Comparison of ENCODE assay signal across 16 cellular contexts in genomic region chr6:155120034-155120433, GRCh38.
A peak's percentile ranks its signal among the peaks of the same experiment; 100 is the strongest.
DNase-seq lines count a peak whose midpoint lies in the region; ATAC-seq and TF ChIP-seq lines count a peak whose summit lies in the region.
"Had no signal": no experiment of that assay in that cellular context is flagged by ENCODE, and none has a peak within 500 bp of the region (broad histone marks: within the 10 kb centered on the region; RNA-seq: fewer than 3 reads in every experiment).

No MANE protein-coding gene starts in this region.

- CTCF ChIA-PET in Caco-2 (lab: Charles Lee) = no interaction called here

- POLR2A ChIA-PET in Caco-2 (lab: Charles Lee) = interaction anchor here (0.6 kb wide), 2 partner anchors 16 to 87 kb away, joined by 3 read pairs; no protein-coding TSS in a partner anchor

- peak; percentile 57; the same call in 1 of the 2 replicates for TF ChIP-seq EP300 in Ishikawa (IDR thresholded peaks at IDR 0.05; ENCODE audit: borderline replicate concordance)

- H3K4me3 Mint-ChIP-seq in Caco-2 (ENCODE audit: unreplicated experiment) = no peak overlapping the region
- no peak overlapping the region for H3K4me3 Mint-ChIP-seq in immature natural killer cell
- H3K4me3 Mint-ChIP-seq: activated naive CD8-positive, alpha-beta T cell; activated T-cell treated with anti-CD3 and anti-CD28 coated beads, Interleukin-2, amount 50 U/mL, for 24 hours; CD8-positive, alpha-beta T cell; central memory CD8-positive, alpha-beta T cell had no signal

- H3K9me3 Mint-ChIP-seq in Caco-2 (ENCODE audit: unreplicated experiment) = no peaks in the 10 kb centered on the region
- H3K9me3 Mint-ChIP-seq in immature natural killer cell = peaks cover 0 to 1% (median 0%) of the 10 kb centered on the region in 6 donors
- H3K9me3 Mint-ChIP-seq in activated naive CD4-positive, alpha-beta T cell treated with anti-CD3 and anti-CD28 coated beads, Interleukin-2, amount 50 U/mL, for 72 hours = peaks cover 0 to 4% of the 10 kb centered on the region in 2 donors
- H3K9me3 Mint-ChIP-seq: activated T-cell treated with anti-CD3 and anti-CD28 coated beads, Interleukin-2, amount 50 U/mL, for 24 hours; CD8-positive, alpha-beta T cell; central memory CD8-positive, alpha-beta T cell had no signal

- no peaks in the 10 kb centered on the region for H3K9me3 ChIP-seq in Caco-2
- H3K9me3 ChIP-seq: neutrophil had no signal

- H3K27me3 Mint-ChIP-seq in Caco-2 (ENCODE audit: insufficient read depth, unreplicated experiment) (no peaks in the 10 kb centered on the region), immature natural killer cell (ENCODE audit: low read depth in 3 of 3) (peaks cover 0 to 3% (median 2%) of the 10 kb centered on the region in 3 donors)
- H3K27me3 Mint-ChIP-seq: activated naive CD8-positive, alpha-beta T cell; activated T-cell treated with anti-CD3 and anti-CD28 coated beads, Interleukin-2, amount 50 U/mL, for 24 hours; central memory CD8-positive, alpha-beta T cell had no signal

- TF ChIP-seq RAD21 in Ishikawa (IDR thresholded peaks at IDR 0.05; ENCODE audit: low read depth) = no peak

- intact Hi-C loops in Caco-2 (cut with micrococcal nuclease; ENCODE audit: unreplicated experiment) = loop anchor here (1.0 kb wide), 1 partner anchor 35 kb away; no protein-coding TSS in a partner anchor

- no peaks in the 10 kb centered on the region for H3K36me3 ChIP-seq in Caco-2 (ENCODE audit: control insufficient read depth, insufficient read depth, low read length)
- H3K36me3 ChIP-seq: neutrophil had no signal

- TF ChIP-seq CTCF in Caco-2 (IDR thresholded peaks at IDR 0.05; ENCODE audit: insufficient read depth in 1 of 2, low read depth in 1 of 2, low read length in 1 of 2, severe bottlenecking in 1 of 2, unreplicated experiment in 1 of 2) = no peak

- ATAC-seq in HG03139 (IDR thresholded peaks at IDR 0.05; ENCODE audit: unreplicated experiment) (no peak), GM19455 (IDR thresholded peaks at IDR 0.05; ENCODE audit: unreplicated experiment) (no peak)
- no peak for ATAC-seq in activated naive CD4-positive, alpha-beta T cell treated with anti-CD3 and anti-CD28 coated beads, Interleukin-2, amount 50 U/mL, for 72 hours
- ATAC-seq: CD8-positive, alpha-beta T cell; PC-3 had no signal

- H3K27ac Mint-ChIP-seq in Caco-2 (ENCODE audit: unreplicated experiment) (peak overlapping the region; percentile 63), immature natural killer cell (no peak overlapping the region)
- H3K27ac Mint-ChIP-seq in activated naive CD4-positive, alpha-beta T cell treated with anti-CD3 and anti-CD28 coated beads, Interleukin-2, amount 50 U/mL, for 72 hours = no peak overlapping the region
- H3K27ac Mint-ChIP-seq: activated naive CD8-positive, alpha-beta T cell; activated T-cell treated with anti-CD3 and anti-CD28 coated beads, Interleukin-2, amount 50 U/mL, for 24 hours; CD8-positive, alpha-beta T cell had no signal

- peaks cover 10% of the 10 kb centered on the region for H3K4me1 ChIP-seq in Caco-2

- no TSS peak for BruUV-seq in Caco-2 (replicated peaks; lab: Mats Ljungman, UMichigan)

- peaks cover 25% of the 10 kb centered on the region for H3K4me1 Mint-ChIP-seq in Caco-2 (ENCODE audit: low read depth, unreplicated experiment)
- no peaks in the 10 kb centered on the region for H3K4me1 Mint-ChIP-seq in immature natural killer cell
- H3K4me1 Mint-ChIP-seq: central memory CD8-positive, alpha-beta T cell had no signal

- peak; percentile 36 to 52 for DNase-seq in Caco-2
- DNase-seq in astrocyte of the hippocampus (ENCODE audit: low read depth, low spot score) = peak; percentile 82
- peak; percentile 32 for DNase-seq in iris pigment epithelial cell (ENCODE audit: low read depth)
- DNase-seq in immature natural killer cell = no peak
- DNase-seq in activated naive CD4-positive, alpha-beta T cell treated with anti-CD3 and anti-CD28 coated beads, Interleukin-2, amount 50 U/mL, for 72 hours (ENCODE audit: low spot score in 2 of 2) = no peak
- DNase-seq: activated T-cell treated with anti-CD3 and anti-CD28 coated beads, Interleukin-2, amount 50 U/mL, for 24 hours; CD8-positive, alpha-beta T cell; NCI-H1436 treated with DMSO at 0.1 percent for 48 hours; NCI-H510A treated with DMSO at 0.1 percent for 48 hours; PC-3 had no signal

- H3K27me3 ChIP-seq in Caco-2 (replicated peaks; ENCODE audit: control insufficient read depth, insufficient read depth, low read length) = no peaks in the 10 kb centered on the region

- no peaks in the 10 kb centered on the region for H3K36me3 Mint-ChIP-seq in Caco-2 (ENCODE audit: insufficient read depth, unreplicated experiment)
- H3K36me3 Mint-ChIP-seq in immature natural killer cell = no peaks in the 10 kb centered on the region
- peaks cover 0 to 6% of the 10 kb centered on the region in 2 donors for H3K36me3 Mint-ChIP-seq in activated naive CD4-positive, alpha-beta T cell treated with anti-CD3 and anti-CD28 coated beads, Interleukin-2, amount 50 U/mL, for 72 hours
- H3K36me3 Mint-ChIP-seq: activated naive CD8-positive, alpha-beta T cell; CD8-positive, alpha-beta T cell had no signal

- H3K4me3 ChIP-seq in Caco-2 (ENCODE audit: low read depth, low read length) = no peak overlapping the region

TF ChIP-seq in Ishikawa, 13 proteins besides CTCF, POLR2A, EP300 and RAD21:
- TF ChIP-seq USF1 (IDR thresholded peaks at IDR 0.05) (no peak), TAF1 (IDR thresholded peaks at IDR 0.05; ENCODE audit: low read depth) (no peak), EGR1 (IDR thresholded peaks at IDR 0.05) (no peak), REST (IDR thresholded peaks at IDR 0.05; ENCODE audit: low read depth) (no peak), TEAD4 (IDR thresholded peaks at IDR 0.05) (peak; percentile 53; the same call in 1 of the 2 replicates), NFIC (IDR thresholded peaks at IDR 0.05) (no peak), CREB1 (IDR thresholded peaks at IDR 0.05; ENCODE audit: low read depth) (no peak), TCF12 (IDR thresholded peaks at IDR 0.05; ENCODE audit: low read depth) (no peak)
- TF ChIP-seq, protein P1, sequence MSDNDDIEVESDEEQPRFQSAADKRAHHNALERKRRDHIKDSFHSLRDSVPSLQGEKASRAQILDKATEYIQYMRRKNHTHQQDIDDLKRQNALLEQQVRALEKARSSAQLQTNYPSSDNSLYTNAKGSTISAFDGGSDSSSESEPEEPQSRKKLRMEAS (IDR thresholded peaks at IDR 0.05) = no peak

Comparison
In these comparisons a context has a peak if more than half of its experiments do, and no peak if none do; other contexts are left out.
1. DNase-seq: peak in Caco-2 (2 of 2), astrocyte of the hippocampus (single experiment) and iris pigment epithelial cell (single experiment); none in immature natural killer cell (0 of 3) and activated naive CD4-positive, alpha-beta T cell treated with anti-CD3 and anti-CD28 coated beads, Interleukin-2, amount 50 U/mL, for 72 hours (0 of 2).